ENCODE assay signal across 12 cellular contexts in genomic region chr7:157335256-157335655, GRCh38. TPM values are rescaled to one million over a fixed set of nuclear protein-coding genes. Genes with fewer than 3 reads are reported as not detected.
DNase-seq lines count a peak whose midpoint lies in the region; ATAC-seq and TF ChIP-seq lines count a peak whose summit lies in the region.
"Had no signal": no experiment of that assay in that cellular context is flagged by ENCODE, and none has a peak within 500 bp of the region (broad histone marks: within the 10 kb centered on the region; RNA-seq: fewer than 3 reads in every experiment).

No MANE protein-coding gene starts in this region.

- no peaks in the 10 kb centered on the region for H3K9me3 ChIP-seq in mammary epithelial cell (replicated peaks; ENCODE audit: insufficient read depth, low read length)
- H3K9me3 ChIP-seq: MG63 had no signal

- dilution Hi-C loops in mammary epithelial cell (cut with HindIII; ENCODE audit: low sequenced_read_pairs), result loop anchor here (5.0 to 10.0 kb wide), 2 partner anchors 50 to 68 kb away; no protein-coding TSS in a partner anchor

- BruUV-seq in MCF 10A (replicated peaks; lab: Mats Ljungman, UMichigan) (no TSS peak), mammary epithelial cell (replicated peaks; lab: Mats Ljungman, UMichigan) (no TSS peak)

- H3K4me3 ChIP-seq in mammary epithelial cell (replicated peaks in 1 of 3; ENCODE audit: insufficient read depth in 1 of 3, low read depth in 2 of 3, low read length in 3 of 3), result no peak overlapping the region
- H3K4me3 ChIP-seq: MG63 had no signal

- POLR2A ChIA-PET in MCF 10A (lab: Yijun Ruan, JAX) (interaction anchor here (2.0 to 6.8 kb wide), 2 partner anchors 17 to 33 kb away, joined by 6 to 48 read pairs; no protein-coding TSS in a partner anchor), T-cell (lab: Charles Lee) (no interaction called here)

- H4K20me1 ChIP-seq in mammary epithelial cell (ENCODE audit: insufficient read depth, low read length), result peaks cover under 1% of the 10 kb centered on the region

- CTCF ChIA-PET in MCF 10A (lab: Yijun Ruan, JAX), result no interaction called here
- CTCF ChIA-PET in mammary epithelial cell (lab: Charles Lee; ENCODE audit: low non-redundant PET), result no interaction called here
- CTCF ChIA-PET in T-cell (lab: Charles Lee), result no interaction called here

- H3K27me3 Mint-ChIP-seq in MCF 10A (ENCODE audit: insufficient read depth, unreplicated experiment) (no peaks in the 10 kb centered on the region), T-cell (peaks cover 2 to 9% of the 10 kb centered on the region in 2 donors), endothelial cell (ENCODE audit: unreplicated experiment) (peaks cover 22% of the 10 kb centered on the region)
- H3K27me3 Mint-ChIP-seq in stimulated activated memory B cell treated with anti-CD40 and anti-IgM and Interleukin-4, amounts not matched to agents 10 μg/mL and 1 μg/mL and 100 μg/mL, for 72 hours, result peaks cover 21% of the 10 kb centered on the region

- peaks cover 40% of the 10 kb centered on the region for H3K79me2 ChIP-seq in mammary epithelial cell (ENCODE audit: insufficient read depth, low read length)

- H3K9me3 Mint-ChIP-seq in MCF 10A (ENCODE audit: unreplicated experiment) (no peaks in the 10 kb centered on the region), T-cell (no peaks in the 10 kb centered on the region), endothelial cell (ENCODE audit: unreplicated experiment) (no peaks in the 10 kb centered on the region)
- H3K9me3 Mint-ChIP-seq in stimulated activated memory B cell treated with anti-CD40 and anti-IgM and Interleukin-4, amounts not matched to agents 10 μg/mL and 1 μg/mL and 100 μg/mL, for 72 hours, result no peaks in the 10 kb centered on the region

- in situ Hi-C loops in mammary epithelial cell (cut with MboI; ENCODE audit: low sequenced_read_pairs in 2 of 2), result no loop called here

- no peak overlapping the region for H3K27ac Mint-ChIP-seq in MCF 10A (ENCODE audit: low read depth, unreplicated experiment)
- H3K27ac Mint-ChIP-seq in T-cell, result no peak overlapping the region
- peak overlapping the region; percentile 95 for H3K27ac Mint-ChIP-seq in endothelial cell (ENCODE audit: unreplicated experiment)
- peak overlapping the region; percentile 84 for H3K27ac Mint-ChIP-seq in stimulated activated memory B cell treated with anti-CD40 and anti-IgM and Interleukin-4, amounts not matched to agents 10 μg/mL and 1 μg/mL and 100 μg/mL, for 72 hours

- no peak overlapping the region for H3K9ac ChIP-seq in mammary epithelial cell (ENCODE audit: insufficient read depth, low read length)

- H3K27ac ChIP-seq in mammary epithelial cell (ENCODE audit: insufficient read depth, low read depth, low read length), result no peak overlapping the region

- intact Hi-C loops in MCF 10A (cut with micrococcal nuclease) (loop anchor here (5.0 kb wide), 1 partner anchor 52 kb away; no protein-coding TSS in a partner anchor), mammary epithelial cell (cut with micrococcal nuclease) (loop anchor here (5.0 kb wide), 1 partner anchor 428 kb away; no protein-coding TSS in a partner anchor)

- H3K4me1 ChIP-seq in mammary epithelial cell (ENCODE audit: insufficient read depth, low read length), result peaks cover 11% of the 10 kb centered on the region

- no peak overlapping the region for H3K4me2 ChIP-seq in mammary epithelial cell (ENCODE audit: insufficient read depth, low read depth, low read length)

- H3K4me1 Mint-ChIP-seq in MCF 10A (ENCODE audit: insufficient read depth, unreplicated experiment) (peaks cover 11% of the 10 kb centered on the region), T-cell (peaks cover 21 to 28% (median 28%) of the 10 kb centered on the region in 3 donors), endothelial cell (ENCODE audit: unreplicated experiment) (peaks cover 16% of the 10 kb centered on the region)
- H3K4me1 Mint-ChIP-seq in stimulated activated memory B cell treated with anti-CD40 and anti-IgM and Interleukin-4, amounts not matched to agents 10 μg/mL and 1 μg/mL and 100 μg/mL, for 72 hours, result peaks cover 69% of the 10 kb centered on the region

- no peak for ATAC-seq in T-cell (replicated peaks in 1 of 4)
- no peak for ATAC-seq in stimulated activated memory B cell treated with anti-CD40 and anti-IgM and Interleukin-4, amounts not matched to agents 10 μg/mL and 1 μg/mL and 100 μg/mL, for 72 hours
- ATAC-seq: sciatic nerve had no signal

- H3K27me3 ChIP-seq in mammary epithelial cell (ENCODE audit: insufficient read depth, low read length), result no peaks in the 10 kb centered on the region
- H3K27me3 ChIP-seq: MG63 had no signal

- WGBS in mammary epithelial cell (ENCODE audit: low coverage, missing lambda C conversion rate), result 93% methylated on average over 5 of the region's 5 CpGs

- H2AFZ ChIP-seq in mammary epithelial cell (ENCODE audit: low read depth, low read length), result no peak overlapping the region

- H3K36me3 Mint-ChIP-seq in MCF 10A (ENCODE audit: insufficient read depth, unreplicated experiment) (peaks cover 26% of the 10 kb centered on the region), T-cell (peaks cover 13% of the 10 kb centered on the region), endothelial cell (ENCODE audit: low read depth, unreplicated experiment) (peaks cover 13% of the 10 kb centered on the region)
- peaks cover 18% of the 10 kb centered on the region for H3K36me3 Mint-ChIP-seq in stimulated activated memory B cell treated with anti-CD40 and anti-IgM and Interleukin-4, amounts not matched to agents 10 μg/mL and 1 μg/mL and 100 μg/mL, for 72 hours

- DNase-seq in MCF 10A (ENCODE audit: unreplicated experiment), result no peak
- no peak for DNase-seq in mammary epithelial cell
- no peak for DNase-seq in T-cell
- DNase-seq in endothelial cell (ENCODE audit: low spot score), result no peak
- DNase-seq in stimulated activated naive CD4-positive, alpha-beta T cell treated with Interleukin-2 at 50 U/mL for 16 hours (lab: John Stamatoyannopoulos, UW), result no peak
- DNase-seq in SIG-M5 (lab: John Stamatoyannopoulos, UW), result no peak
- no peak for DNase-seq in OCI-M1 (lab: John Stamatoyannopoulos, UW)
- DNase-seq: MG63; NK-92 treated with Interleukin-12 subunit alpha and Interleukin-12 subunit beta, amount 100 ng/mL, for 24 hours; stimulated activated CD4-positive, alpha-beta T cell treated with anti-CD3 and anti-CD28 coated beads, Interleukin-4, amount 100 ng/mL, for 4 hours had no signal

- TF ChIP-seq CTCF in MCF 10A (IDR thresholded peaks at IDR 0.05; ENCODE audit: unreplicated experiment) (no peak), mammary epithelial cell (conservative IDR thresholded peaks at IDR 0.05 in 1 of 2, IDR thresholded peaks at IDR 0.05 in 1 of 2; ENCODE audit: extremely low read depth in 1 of 2, insufficient read depth in 1 of 2, low read depth in 1 of 2, low read length in 2 of 2) (no peak), endothelial cell (IDR thresholded peaks at IDR 0.05; ENCODE audit: unreplicated experiment) (no peak)

- H3K4me3 Mint-ChIP-seq in MCF 10A (ENCODE audit: unreplicated experiment) (peak overlapping the region; percentile 79), T-cell (peak overlapping the region; percentile 93 to 94 (median 93)), endothelial cell (ENCODE audit: unreplicated experiment) (peak overlapping the region; percentile 97)
- H3K4me3 Mint-ChIP-seq in stimulated activated memory B cell treated with anti-CD40 and anti-IgM and Interleukin-4, amounts not matched to agents 10 μg/mL and 1 μg/mL and 100 μg/mL, for 72 hours, result peak overlapping the region; percentile 82

- H3K36me3 ChIP-seq in mammary epithelial cell (ENCODE audit: insufficient read depth, low read length), result no peaks in the 10 kb centered on the region

RNA-seq across cellular contexts. Expression of gene DNAJB6, which starts 1.5 kb away (rescaled TPM):
- total RNA-seq in MCF 10A (2022), result 110 and 124 TPM in 2 replicates
- 100 to 1,000 TPM; 151 to 157 TPM for total RNA-seq in mammary epithelial cell
- polyA plus RNA-seq in mammary epithelial cell, result 75.6 TPM
- polyA minus RNA-seq in mammary epithelial cell, result 39.8 TPM
- total RNA-seq in T-cell, result 100 to 1,000 TPM in 2 of 5 donors, 10 to 100 TPM in 3; 80.7 to 195 (median 89.1) TPM
- total RNA-seq in endothelial cell (ENCODE audit: unreplicated experiment), result 155 TPM

Comparison
In these comparisons a context has a peak if more than half of its experiments do, and no peak if none do; other contexts are left out.
1. H3K27ac Mint-ChIP-seq: peak in endothelial cell (single experiment) and stimulated activated memory B cell treated with anti-CD40 and anti-IgM and Interleukin-4, amounts not matched to agents 10 μg/mL and 1 μg/mL and 100 μg/mL, for 72 hours (single experiment); none in MCF 10A (single experiment) and T-cell (0 of 2).
2. Peak in every context shown above with its lines, with median percentiles within 50 percentile points of each other: H3K4me3 Mint-ChIP-seq.